Comparison of ENCODE assay signal across 1 cellular context in the genomic region with DNA sequence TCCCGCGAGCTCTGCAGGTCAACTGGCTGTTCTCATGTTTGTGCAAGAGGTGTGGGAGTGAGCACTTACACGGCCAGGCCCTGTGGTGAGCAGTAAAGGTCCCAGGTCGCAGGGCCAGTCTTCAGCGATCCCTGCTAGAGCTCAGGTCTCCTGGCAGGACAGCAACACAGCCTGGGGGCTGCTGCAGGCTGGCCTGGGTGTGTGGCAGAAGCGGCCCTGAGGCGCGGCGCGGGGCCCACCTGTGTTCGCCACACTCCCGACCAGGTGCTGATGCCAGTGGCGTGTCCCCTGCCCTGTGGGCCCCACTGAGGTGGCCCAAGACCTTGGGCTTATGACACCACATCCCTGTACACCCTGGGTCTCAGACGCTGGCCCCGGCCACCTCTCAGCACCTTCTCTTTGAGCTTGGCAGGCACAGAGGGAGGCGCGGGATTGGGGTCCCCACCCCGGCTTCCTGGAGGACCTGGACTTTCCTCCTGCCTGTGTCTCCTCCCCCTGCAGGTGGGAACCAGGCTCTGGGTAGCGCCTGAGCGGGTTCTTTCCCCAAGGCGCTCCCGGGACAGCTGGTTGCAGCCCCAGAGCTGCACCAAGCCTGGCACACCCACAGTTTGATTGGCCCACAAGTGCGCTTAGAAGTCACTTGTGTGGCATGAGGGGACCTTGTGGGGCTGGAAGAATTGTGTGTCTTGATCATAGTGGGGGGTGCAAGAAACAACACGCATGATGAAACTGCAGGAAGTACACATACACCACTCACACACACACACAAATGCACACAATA.
TF ChIP-seq lines count a peak whose summit lies in the region.

No MANE protein-coding gene starts in this region.

TF ChIP-seq in H1, 55 proteins besides CTCF, POLR2A, EP300 and RAD21:
- TF ChIP-seq ASH2L (IDR thresholded peaks at IDR 0.05; ENCODE audit: low read length), result no peak
- no peak for TF ChIP-seq HDAC6 (IDR thresholded peaks at IDR 0.05; ENCODE audit: low read depth, low read length)
- TF ChIP-seq SP4 (IDR thresholded peaks at IDR 0.05; ENCODE audit: low read length), result no peak
- TF ChIP-seq TBP (IDR thresholded peaks at IDR 0.05; ENCODE audit: low read depth, low read length), result no peak
- TF ChIP-seq SIX5 (IDR thresholded peaks at IDR 0.05; ENCODE audit: low read depth, low read length), result no peak
- TF ChIP-seq JUND (IDR thresholded peaks at IDR 0.05; ENCODE audit: low read length), result no peak
- no peak for TF ChIP-seq SAP30 (IDR thresholded peaks at IDR 0.05; ENCODE audit: insufficient read depth, insufficient replicate concordance, low read length)
- TF ChIP-seq PHF8 (conservative IDR thresholded peaks at IDR 0.05; ENCODE audit: low read depth, low read length), result no peak
- no peak for TF ChIP-seq RXRA (IDR thresholded peaks at IDR 0.05; ENCODE audit: insufficient read depth, low read depth, low read length)
- no peak for TF ChIP-seq RBBP5 (IDR thresholded peaks at IDR 0.05; ENCODE audit: borderline replicate concordance, low read depth, low read length)
- no peak for TF ChIP-seq YY1 (IDR thresholded peaks at IDR 0.05; ENCODE audit: low read depth, low read length)
- TF ChIP-seq CHD1 (IDR thresholded peaks at IDR 0.05; ENCODE audit: low read depth, low read length), result no peak
- no peak for TF ChIP-seq KDM5A (IDR thresholded peaks at IDR 0.05; ENCODE audit: low read length)
- TF ChIP-seq POLR2AphosphoS5 (IDR thresholded peaks at IDR 0.05; ENCODE audit: low read depth, low read length), result no peak
- TF ChIP-seq TAF1 (IDR thresholded peaks at IDR 0.05; ENCODE audit: low read depth, low read length), result no peak
- TF ChIP-seq SRF (IDR thresholded peaks at IDR 0.05; ENCODE audit: low read depth, low read length), result no peak
TF ChIP-seq in H1: peak in this region for 0.
